In the genomic region with DNA sequence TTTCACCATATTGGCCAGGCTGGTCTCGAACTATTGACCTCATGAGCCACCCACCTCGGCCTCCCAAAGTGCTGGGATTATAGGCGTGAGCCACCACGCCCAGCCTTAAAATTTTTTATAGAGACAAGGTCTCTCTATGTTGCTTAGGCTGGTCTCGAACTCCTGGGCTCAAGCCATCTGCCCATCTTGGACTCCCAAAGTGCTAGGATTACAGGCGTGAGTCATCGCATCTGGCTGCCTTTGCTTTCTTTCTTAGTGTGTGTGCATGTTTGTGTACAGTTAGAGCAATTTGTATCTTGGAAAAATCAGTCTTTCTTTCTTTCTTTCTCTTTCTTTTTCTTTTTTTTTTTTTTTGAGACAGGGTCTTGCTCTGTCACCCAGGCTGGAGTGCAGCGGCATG, we compare ENCODE assay signal across 7 cellular contexts. TPM values are rescaled to one million over a fixed set of nuclear protein-coding genes. Genes with fewer than 3 reads are reported as not detected.
DNase-seq lines count a peak whose midpoint lies in the region; ATAC-seq and TF ChIP-seq lines count a peak whose summit lies in the region.
"Not testable (repeated sequence)": the region's sequence is repeated elsewhere in the genome, so short reads cannot be mapped to it uniquely, and the experiment has no call there.

No MANE protein-coding gene starts in this region.

- H3K18ac ChIP-seq in neuronal stem cell (ENCODE audit: low read length): not testable (repeated sequence)

- TF ChIP-seq CTCF in brain microvascular endothelial cell (IDR thresholded peaks at IDR 0.05; ENCODE audit: low read depth, low read length, missing control alignments): not testable (repeated sequence)

- not testable (repeated sequence) for H3K23ac ChIP-seq in neuronal stem cell (ENCODE audit: low read depth, low read length, poor library complexity)

- H2BK15ac ChIP-seq in neuronal stem cell (ENCODE audit: low read length): not testable (repeated sequence)

- H3K9me3 ChIP-seq in neuronal stem cell (replicated peaks in 1 of 2; ENCODE audit: control insufficient read depth in 2 of 2, insufficient read depth in 1 of 2, low read depth in 1 of 2, low read length in 2 of 2): not testable (repeated sequence)

- not testable (repeated sequence) for H3K4me1 ChIP-seq in neuronal stem cell (ENCODE audit: control insufficient read depth in 2 of 2, insufficient read depth in 1 of 2, low read depth in 1 of 2, low read length in 2 of 2)

- DNase-seq in EH (ENCODE audit: low read depth) (peak; percentile 65), HS-27A (ENCODE audit: low read depth) (peak; percentile 19), NCI-H2171 treated with DMSO at 0.1 percent for 48 hours (lab: John Stamatoyannopoulos, UW) (peak; percentile 43), brain microvascular endothelial cell (peak; percentile 27), fibroblast of peridontal ligament (ENCODE audit: extremely low read depth) (peak; percentile 75)
- DNase-seq in neuronal stem cell (ENCODE audit: low spot score): not testable (repeated sequence)

- WGBS in neuronal stem cell (ENCODE audit: extremely low coverage in 2 of 2, insufficient read length in 2 of 2, insufficient replicate concordance in 1 of 2), 2 donors: no CpG with 5 or more reads among the region's 8 CpGs

- not testable (repeated sequence) for H3K9ac ChIP-seq in neuronal stem cell (ENCODE audit: low read depth, low read length, poor library complexity)

- not testable (repeated sequence) for H3K4me3 ChIP-seq in brain microvascular endothelial cell (ENCODE audit: low read depth, low read length); neuronal stem cell (ENCODE audit: low read length in 2 of 2)

- not testable (repeated sequence) for H2AFZ ChIP-seq in neuronal stem cell (ENCODE audit: low read length)

- peak overlapping the region; percentile 18 for H3K4me2 ChIP-seq in neuronal stem cell (ENCODE audit: insufficient read depth, low read length, poor library complexity, severe bottlenecking)

- not testable (repeated sequence) for H2BK5ac ChIP-seq in neuronal stem cell (ENCODE audit: low read length)

- H2BK12ac ChIP-seq in neuronal stem cell (ENCODE audit: low read length): not testable (repeated sequence)

- ATAC-seq in SK-N-SH treated with all-trans-retinoic acid at 6 μM for 48 hours: peak; percentile 34; the same call in 1 of the 3 replicates

- H2AK5ac ChIP-seq in neuronal stem cell (ENCODE audit: low read depth, low read length): not testable (repeated sequence)

- H3K27me3 ChIP-seq in brain microvascular endothelial cell (replicated peaks); neuronal stem cell (ENCODE audit: control insufficient read depth in 3 of 3, insufficient read depth in 3 of 3, low read depth in 1 of 3, low read length in 3 of 3): not testable (repeated sequence)

- in situ Hi-C loops in brain microvascular endothelial cell (cut with HindIII; ENCODE audit: low pct_ligation_motif_present, low sequenced_read_pairs): not testable (repeated sequence)

- not testable (repeated sequence) for H4K91ac ChIP-seq in neuronal stem cell (ENCODE audit: low read depth, low read length, poor library complexity)

- not testable (repeated sequence) for H3K14ac ChIP-seq in neuronal stem cell (ENCODE audit: low read length)

- H3K4ac ChIP-seq in neuronal stem cell (ENCODE audit: low read length): not testable (repeated sequence)

- H3K79me1 ChIP-seq in neuronal stem cell (ENCODE audit: low read depth, low read length): not testable (repeated sequence)

- not testable (repeated sequence) for H3K27ac ChIP-seq in brain microvascular endothelial cell; neuronal stem cell (replicated peaks; ENCODE audit: low read length)

- H2BK120ac ChIP-seq in neuronal stem cell (ENCODE audit: low read depth, low read length): not testable (repeated sequence)

- H4K8ac ChIP-seq in neuronal stem cell (ENCODE audit: low read depth, low read length): not testable (repeated sequence)

- not testable (repeated sequence) for H3K36me3 ChIP-seq in brain microvascular endothelial cell (replicated peaks)
- peaks cover 6 to 32% of the 10 kb centered on the region in 2 donors for H3K36me3 ChIP-seq in neuronal stem cell (replicated peaks in 1 of 2; ENCODE audit: control insufficient read depth in 2 of 2, insufficient read depth in 2 of 2, low read length in 2 of 2)

RNA-seq across cellular contexts. Expression of a gene that starts 22.3 kb away (rescaled TPM):
- polyA plus RNA-seq in neuronal stem cell (2013, experiment 1 of 2): 36.5 TPM
- polyA plus RNA-seq in neuronal stem cell (2013, experiment 2 of 2): 35.9 TPM

RNA-seq across cellular contexts. Expression of a gene that starts 35.3 kb away (rescaled TPM):
- 217 TPM for polyA plus RNA-seq in neuronal stem cell (2013, experiment 1 of 2)
- 218 TPM for polyA plus RNA-seq in neuronal stem cell (2013, experiment 2 of 2)

RNA-seq across cellular contexts. Expression of a gene that starts 35.7 kb away (rescaled TPM):
- 9.8 TPM for polyA plus RNA-seq in neuronal stem cell (2013, experiment 1 of 2)
- 9.3 TPM for polyA plus RNA-seq in neuronal stem cell (2013, experiment 2 of 2)
